ENCODE assay signal across 16 cellular contexts in genomic region chr14:104940526-104941150, GRCh38. TPM values are rescaled to one million over a fixed set of nuclear protein-coding genes. Genes with fewer than 3 reads are reported as not detected.
DNase-seq lines count a peak whose midpoint lies in the region; ATAC-seq and TF ChIP-seq lines count a peak whose summit lies in the region.
"Had no signal": no experiment of that assay in that cellular context is flagged by ENCODE, and none has a peak within 500 bp of the region (broad histone marks: within the 10 kb centered on the region; RNA-seq: fewer than 3 reads in every experiment).

No MANE protein-coding gene starts in this region.

- H3K4me1 Mint-ChIP-seq in activated naive CD4-positive, alpha-beta T cell treated with anti-CD3 and anti-CD28 coated beads for 36 hours (ENCODE audit: low read depth) = no peaks in the 10 kb centered on the region
- H3K4me1 Mint-ChIP-seq in endodermal cell = no peaks in the 10 kb centered on the region

- 76 to 100% methylated on average over 3 of the region's 3 CpGs for WGBS in endodermal cell (ENCODE audit: insufficient coverage in 1 of 2, insufficient read length in 1 of 2), 2 experiments
- WGBS in sigmoid colon, 2 donors = 72 to 87% methylated on average over 3 of the region's 3 CpGs
- WGBS in spleen, 5 donors = 77 to 88% (median 84%) methylated on average over 3 of the region's 3 CpGs

- peak; percentile 39; the same call in 1 of the 2 replicates for TF ChIP-seq RAD21 in Ishikawa (IDR thresholded peaks at IDR 0.05; ENCODE audit: low read depth)

- H3K27ac Mint-ChIP-seq in activated naive CD4-positive, alpha-beta T cell treated with anti-CD3 and anti-CD28 coated beads for 36 hours = peak overlapping the region; percentile 46
- H3K27ac Mint-ChIP-seq in endodermal cell = no peak overlapping the region

- no peak overlapping the region for H3K4me3 Mint-ChIP-seq in activated naive CD4-positive, alpha-beta T cell treated with anti-CD3 and anti-CD28 coated beads for 36 hours
- no peak overlapping the region for H3K4me3 Mint-ChIP-seq in endodermal cell

- H3K27ac ChIP-seq in endodermal cell (ENCODE audit: low read depth, low read length) = no peak overlapping the region
- no peak overlapping the region for H3K27ac ChIP-seq in sigmoid colon
- no peak overlapping the region for H3K27ac ChIP-seq in spleen
- H3K27ac ChIP-seq: BLaER1, uterus had no signal

- H3K27me3 ChIP-seq in endodermal cell (ENCODE audit: control insufficient read depth, insufficient read depth, low read length, poor library complexity, severe bottlenecking) (peaks cover 40% of the 10 kb centered on the region), sigmoid colon (no peaks in the 10 kb centered on the region), spleen (replicated peaks in 1 of 7) (no peaks in the 10 kb centered on the region)
- H3K27me3 ChIP-seq: BLaER1, uterus had no signal

- TF ChIP-seq CTCF in endodermal cell (conservative IDR thresholded peaks at IDR 0.05) = peak; percentile 73
- no peak for TF ChIP-seq CTCF in sigmoid colon (IDR thresholded peaks at IDR 0.05)
- TF ChIP-seq CTCF in spleen (IDR thresholded peaks at IDR 0.05 in 8 of 11, conservative IDR thresholded peaks at IDR 0.05 in 3 of 11) = no peak

- no peaks in the 10 kb centered on the region for H3K9me3 Mint-ChIP-seq in activated naive CD4-positive, alpha-beta T cell treated with anti-CD3 and anti-CD28 coated beads for 36 hours
- no peaks in the 10 kb centered on the region for H3K9me3 Mint-ChIP-seq in endodermal cell

- H3K36me3 ChIP-seq in endodermal cell (ENCODE audit: control insufficient read depth, insufficient read depth, low read length) = no peaks in the 10 kb centered on the region
- peaks cover 0 to 72% (median 22%) of the 10 kb centered on the region in 4 donors for H3K36me3 ChIP-seq in sigmoid colon
- H3K36me3 ChIP-seq in spleen = no peaks in the 10 kb centered on the region
- H3K36me3 ChIP-seq: uterus had no signal

- H3K4me3 ChIP-seq in endodermal cell (ENCODE audit: low read length) (no peak overlapping the region), sigmoid colon (no peak overlapping the region), spleen (no peak overlapping the region)
- H3K4me3 ChIP-seq: BLaER1, uterus had no signal

- no peaks in the 10 kb centered on the region for H3K36me3 Mint-ChIP-seq in activated naive CD4-positive, alpha-beta T cell treated with anti-CD3 and anti-CD28 coated beads for 36 hours (ENCODE audit: low read depth)
- no peaks in the 10 kb centered on the region for H3K36me3 Mint-ChIP-seq in endodermal cell (ENCODE audit: low read depth)

- H3K9ac ChIP-seq in endodermal cell (ENCODE audit: extremely low read depth, low read length, poor library complexity, severe bottlenecking) = no peak overlapping the region
- H3K9ac ChIP-seq: BLaER1 had no signal

- CTCF ChIA-PET in activated naive CD4-positive, alpha-beta T cell treated with anti-CD3 and anti-CD28 coated beads for 36 hours (lab: Charles Lee) = interaction anchor here (1.5 kb wide), 1 partner anchor 35 kb away, joined by 4 read pairs; no protein-coding TSS in a partner anchor

- TF ChIP-seq POLR2A in sigmoid colon (IDR thresholded peaks at IDR 0.05) (no peak), spleen (IDR thresholded peaks at IDR 0.05) (no peak)

- H3K4me1 ChIP-seq in endodermal cell (ENCODE audit: control insufficient read depth, insufficient read depth, low read length) (no peaks in the 10 kb centered on the region), sigmoid colon (no peaks in the 10 kb centered on the region), spleen (no peaks in the 10 kb centered on the region)
- H3K4me1 ChIP-seq: uterus had no signal

- no peak for DNase-seq in activated naive CD4-positive, alpha-beta T cell treated with anti-CD3 and anti-CD28 coated beads for 36 hours
- no peak for DNase-seq in activated naive CD4-positive, alpha-beta T cell treated with Interleukin-2 at 50 U/mL for 16 hours
- peak; percentile 56 for DNase-seq in endodermal cell
- peak; percentile 32 for DNase-seq in sigmoid colon
- DNase-seq in spleen = no peak
- DNase-seq in effector CD4-positive, alpha-beta T cell = no peak
- DNase-seq: activated CD4-positive, alpha-beta T cell treated with anti-CD3 and anti-CD28 coated beads for 48 hours; foreskin fibroblast; GF-D8; NCI-H146; stimulated activated CD4-positive, alpha-beta T cell treated with anti-CD3 and anti-CD28 coated beads, Interleukin-12 subunit alpha, Interleukin-12 subunit beta, amount 100 ng/mL, for 4 hours had no signal

- ATAC-seq in HG02973 (IDR thresholded peaks at IDR 0.05; ENCODE audit: unreplicated experiment) = no peak
- ATAC-seq: left colon had no signal

- H3K9me3 ChIP-seq in endodermal cell (ENCODE audit: control insufficient read depth, low read length) = no peaks in the 10 kb centered on the region
- H3K9me3 ChIP-seq in sigmoid colon = no peaks in the 10 kb centered on the region
- no peaks in the 10 kb centered on the region for H3K9me3 ChIP-seq in spleen
- H3K9me3 ChIP-seq: BLaER1, uterus had no signal

- TF ChIP-seq EP300 in Ishikawa (IDR thresholded peaks at IDR 0.05; ENCODE audit: borderline replicate concordance) (no peak), sigmoid colon (IDR thresholded peaks at IDR 0.05) (no peak)

- peaks cover 10% of the 10 kb centered on the region for H3K27me3 Mint-ChIP-seq in activated naive CD4-positive, alpha-beta T cell treated with anti-CD3 and anti-CD28 coated beads for 36 hours (ENCODE audit: low read depth)
- H3K27me3 Mint-ChIP-seq in endodermal cell (ENCODE audit: insufficient read depth) = peaks cover 42% of the 10 kb centered on the region

- intact Hi-C loops in activated naive CD4-positive, alpha-beta T cell treated with anti-CD3 and anti-CD28 coated beads for 36 hours (cut with micrococcal nuclease) = no loop called here
- intact Hi-C loops in sigmoid colon (cut with DNase I) (no loop called here), spleen (cut with DNase I; ENCODE audit: low total_unique reads) (no loop called here)

TF ChIP-seq in Ishikawa, 13 proteins besides CTCF, POLR2A, EP300 and RAD21 (continues in another document):
- no peak for TF ChIP-seq ZBTB7A (IDR thresholded peaks at IDR 0.05; ENCODE audit: low read depth)
- TF ChIP-seq NFIC (IDR thresholded peaks at IDR 0.05) = no peak
- no peak for TF ChIP-seq MAX (IDR thresholded peaks at IDR 0.05)
- no peak for TF ChIP-seq YY1 (IDR thresholded peaks at IDR 0.05; ENCODE audit: low read depth)
- no peak for TF ChIP-seq EGR1 (IDR thresholded peaks at IDR 0.05)
- no peak for TF ChIP-seq TCF12 (IDR thresholded peaks at IDR 0.05; ENCODE audit: low read depth)
- no peak for TF ChIP-seq USF1 (IDR thresholded peaks at IDR 0.05)
- no peak for TF ChIP-seq TAF1 (IDR thresholded peaks at IDR 0.05; ENCODE audit: low read depth)
- TF ChIP-seq FOXM1 (IDR thresholded peaks at IDR 0.05; ENCODE audit: borderline replicate concordance, low read depth) = no peak
- TF ChIP-seq CEBPB (IDR thresholded peaks at IDR 0.05) = no peak

RNA-seq across cellular contexts. Expression of gene PLD4, which starts 16.0 kb away (rescaled TPM):
- not detected for total RNA-seq in activated naive CD4-positive, alpha-beta T cell treated with anti-CD3 and anti-CD28 coated beads for 36 hours
- total RNA-seq in endodermal cell = not detected
- polyA plus RNA-seq in endodermal cell (2013, experiment 1 of 2) = 0.04 TPM
- polyA plus RNA-seq in endodermal cell (2013, experiment 2 of 2) = not detected
- total RNA-seq in sigmoid colon = 1 to 10 TPM in 1 of 4 donors, under 1 TPM in 3; 0.28 to 1.5 (median 0.60) TPM
- polyA plus RNA-seq in sigmoid colon = 1 to 10 TPM in 1 of 3 donors, not detected in 2; 7.1 TPM
- 10 to 100 TPM in 6 of 7 donors, 1 to 10 TPM in 1; 5.4 to 30.2 (median 13.9) TPM for total RNA-seq in spleen
- 10 to 100 TPM; 25.8 to 31.3 (median 29.8) TPM for polyA plus RNA-seq in spleen

RNA-seq across cellular contexts. Expression of gene AHNAK2, which starts 37.5 kb away (rescaled TPM):
- under 1 TPM; 0.10 TPM for total RNA-seq in activated naive CD4-positive, alpha-beta T cell treated with anti-CD3 and anti-CD28 coated beads for 36 hours
- total RNA-seq in endodermal cell = 1 to 10 TPM in 1 of 2 donors, under 1 TPM in 1; 0.93 to 2.2 TPM
- polyA plus RNA-seq in endodermal cell (2013, experiment 1 of 2) = 3.5 TPM
- polyA plus RNA-seq in endodermal cell (2013, experiment 2 of 2) = 3.0 TPM
- total RNA-seq in sigmoid colon = 100 to 1,000 TPM in 3 of 4 donors, 10 to 100 TPM in 1; 81.9 to 218 (median 129) TPM
- 10 to 100 TPM in 1 of 3 donors, 1 to 10 TPM in 1, under 1 TPM in 1; 0.23 to 12.4 (median 2.4) TPM for polyA plus RNA-seq in sigmoid colon
- total RNA-seq in spleen = 1 to 10 TPM in 1 of 7 donors, under 1 TPM in 6; 0.26 to 1.3 (median 0.66) TPM
- under 1 TPM; 0.30 to 0.86 (median 0.76) TPM for polyA plus RNA-seq in spleen

RNA-seq across cellular contexts. Expression of gene CLBA1, which starts 45.0 kb away (rescaled TPM):
- total RNA-seq in activated naive CD4-positive, alpha-beta T cell treated with anti-CD3 and anti-CD28 coated beads for 36 hours = under 1 TPM; 0.40 to 0.43 TPM
- 10 to 100 TPM; 11.2 to 12.5 TPM for total RNA-seq in endodermal cell
- 9.8 TPM for polyA plus RNA-seq in endodermal cell (2013, experiment 1 of 2)
- polyA plus RNA-seq in endodermal cell (2013, experiment 2 of 2) = 9.0 TPM
- total RNA-seq in sigmoid colon = 1 to 10 TPM; 3.2 to 5.1 (median 3.6) TPM
- 1 to 10 TPM; 2.8 to 8.4 (median 3.0) TPM for polyA plus RNA-seq in sigmoid colon
- 1 to 10 TPM; 1.7 to 4.0 (median 3.4) TPM for total RNA-seq in spleen
- 1 to 10 TPM; 3.7 to 4.3 (median 3.9) TPM for polyA plus RNA-seq in spleen

Comparison
In these comparisons a context has a peak if more than half of its experiments do, and no peak if none do; other contexts are left out.
1. DNase-seq: peak in endodermal cell (single experiment) and sigmoid colon (single experiment); none in activated naive CD4-positive, alpha-beta T cell treated with anti-CD3 and anti-CD28 coated beads for 36 hours (single experiment), activated naive CD4-positive, alpha-beta T cell treated with Interleukin-2 at 50 U/mL for 16 hours (single experiment), spleen (single experiment) and effector CD4-positive, alpha-beta T cell (single experiment).
2. RNA of gene AHNAK2, which starts 37.5 kb away (total RNA-seq): 81.9 to 218 TPM in sigmoid colon; 0.93 to 2.2 TPM in endodermal cell, 0.26 to 1.3 TPM in spleen and 0.10 TPM in activated naive CD4-positive, alpha-beta T cell treated with anti-CD3 and anti-CD28 coated beads for 36 hours; every median in the first group is over 10 times any median in the second.